In the genomic region with DNA sequence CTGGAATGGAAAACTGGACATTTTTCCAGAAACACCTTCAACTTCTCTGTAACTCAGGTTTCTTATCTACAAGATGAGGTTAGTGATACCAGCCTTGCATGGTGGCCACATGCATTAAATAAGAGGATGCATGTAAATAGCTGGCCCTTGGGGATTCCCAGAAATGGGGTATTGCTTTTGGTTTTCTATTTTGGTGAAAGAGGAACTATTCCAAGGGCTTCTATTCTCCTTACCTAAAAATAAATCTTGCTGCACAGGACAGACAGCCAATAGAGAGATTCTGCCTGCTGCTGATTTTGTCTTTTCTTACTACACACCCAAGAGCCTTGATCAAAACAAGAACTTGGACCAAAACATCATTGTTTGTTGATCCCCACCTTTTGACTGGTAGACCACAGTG, we compare ENCODE assay signal across 14 cellular contexts.
DNase-seq lines count a peak whose midpoint lies in the region; ATAC-seq and TF ChIP-seq lines count a peak whose summit lies in the region.
"Had no signal": no experiment of that assay in that cellular context is flagged by ENCODE, and none has a peak within 500 bp of the region (broad histone marks: within the 10 kb centered on the region; RNA-seq: fewer than 3 reads in every experiment).

No MANE protein-coding gene starts in this region.

- CTCF ChIA-PET in WTC11 (lab: Charles Lee), result no interaction called here
- CTCF ChIA-PET in activated CD4-positive, alpha-beta memory T cell treated with anti-CD3 and anti-CD28 coated beads, Interleukin-2, amount 10 ng/mL, durations not matched to agents 7 days and 5 days (lab: Charles Lee), result no interaction called here

- TF ChIP-seq CTCF in WTC11 (IDR thresholded peaks at IDR 0.05), result no peak

- DNase-seq in NOMO-1 treated with DMSO at 0.1 percent for 48 hours (lab: John Stamatoyannopoulos, UW; ENCODE audit: unreplicated experiment) (peak; percentile 15), NOMO-1 treated with dmso at 0.1 percent for 144 hours (lab: John Stamatoyannopoulos, UW; ENCODE audit: unreplicated experiment) (no peak), DMS79 (lab: John Stamatoyannopoulos, UW) (no peak), WTC11 (ENCODE audit: low spot score) (no peak)
- no peak for DNase-seq in activated T-helper 2 cell treated with anti-CD3 and anti-CD28 coated beads, Interferon-gamma antibody, Interleukin-2, Interleukin-4, amounts not matched to agents 10 μg/mL and 5 μg/mL and 100 μg/mL, durations not matched to agents 14 hours and 24 hours and 36 hours (ENCODE audit: low spot score)
- DNase-seq in activated CD4-positive, alpha-beta memory T cell treated with anti-CD3 and anti-CD28 coated beads, Interleukin-2, amount 10 ng/mL, durations not matched to agents 7 days and 5 days, result no peak
- DNase-seq: activated CD8-positive, alpha-beta T cell treated with anti-CD3 and anti-CD28 coated beads, Interleukin-2, amount 10 ng/mL, durations not matched to agents 7 days and 5 days; DMS79 treated with DMSO at 0.1 percent for 48 hours; GM23248; left lung; NCI-H1694; PC-9 had no signal

- peaks cover 15% of the 10 kb centered on the region for H3K36me3 Mint-ChIP-seq in WTC11
- no peaks in the 10 kb centered on the region for H3K36me3 Mint-ChIP-seq in activated T-helper 2 cell treated with anti-CD3 and anti-CD28 coated beads, Interferon-gamma antibody, Interleukin-2, Interleukin-4, amounts not matched to agents 10 μg/mL and 5 μg/mL and 100 μg/mL, durations not matched to agents 14 hours and 24 hours and 36 hours (ENCODE audit: low read depth)
- no peaks in the 10 kb centered on the region for H3K36me3 Mint-ChIP-seq in activated CD4-positive, alpha-beta memory T cell treated with anti-CD3 and anti-CD28 coated beads, Interleukin-2, amount 10 ng/mL, durations not matched to agents 7 days and 5 days (ENCODE audit: low read depth)

- POLR2A ChIA-PET in WTC11 (lab: Charles Lee), result no interaction called here
- POLR2A ChIA-PET in activated CD4-positive, alpha-beta memory T cell treated with anti-CD3 and anti-CD28 coated beads, Interleukin-2, amount 10 ng/mL, durations not matched to agents 7 days and 5 days (lab: Charles Lee), result no interaction called here

- ATAC-seq in HG02571 (IDR thresholded peaks at IDR 0.05; ENCODE audit: unreplicated experiment) (peak; percentile 61), HG03439 (IDR thresholded peaks at IDR 0.05; ENCODE audit: unreplicated experiment) (peak; percentile 73), WTC11 (no peak)
- ATAC-seq: activated CD8-positive, alpha-beta T cell treated with anti-CD3 and anti-CD28 coated beads, Interleukin-2, amount 10 ng/mL, durations not matched to agents 7 days and 5 days; left lung had no signal

- peaks cover 23% of the 10 kb centered on the region for H3K9me3 Mint-ChIP-seq in WTC11
- peaks cover 18% of the 10 kb centered on the region for H3K9me3 Mint-ChIP-seq in activated T-helper 2 cell treated with anti-CD3 and anti-CD28 coated beads, Interferon-gamma antibody, Interleukin-2, Interleukin-4, amounts not matched to agents 10 μg/mL and 5 μg/mL and 100 μg/mL, durations not matched to agents 14 hours and 24 hours and 36 hours
- peaks cover 18% of the 10 kb centered on the region for H3K9me3 Mint-ChIP-seq in activated CD4-positive, alpha-beta memory T cell treated with anti-CD3 and anti-CD28 coated beads, Interleukin-2, amount 10 ng/mL, durations not matched to agents 7 days and 5 days

- H3K27me3 Mint-ChIP-seq in WTC11 (ENCODE audit: low read depth), result no peaks in the 10 kb centered on the region; the same call in 1 of the 2 replicates
- H3K27me3 Mint-ChIP-seq in activated T-helper 2 cell treated with anti-CD3 and anti-CD28 coated beads, Interferon-gamma antibody, Interleukin-2, Interleukin-4, amounts not matched to agents 10 μg/mL and 5 μg/mL and 100 μg/mL, durations not matched to agents 14 hours and 24 hours and 36 hours (ENCODE audit: low read depth), result peaks cover 4% of the 10 kb centered on the region
- H3K27me3 Mint-ChIP-seq in activated CD4-positive, alpha-beta memory T cell treated with anti-CD3 and anti-CD28 coated beads, Interleukin-2, amount 10 ng/mL, durations not matched to agents 7 days and 5 days, result no peaks in the 10 kb centered on the region

- H3K27ac Mint-ChIP-seq in WTC11, result no peak overlapping the region
- H3K27ac Mint-ChIP-seq in activated T-helper 2 cell treated with anti-CD3 and anti-CD28 coated beads, Interferon-gamma antibody, Interleukin-2, Interleukin-4, amounts not matched to agents 10 μg/mL and 5 μg/mL and 100 μg/mL, durations not matched to agents 14 hours and 24 hours and 36 hours, result no peak overlapping the region
- H3K27ac Mint-ChIP-seq in activated CD4-positive, alpha-beta memory T cell treated with anti-CD3 and anti-CD28 coated beads, Interleukin-2, amount 10 ng/mL, durations not matched to agents 7 days and 5 days, result no peak overlapping the region
- H3K27ac Mint-ChIP-seq: activated CD8-positive, alpha-beta T cell treated with anti-CD3 and anti-CD28 coated beads, Interleukin-2, amount 10 ng/mL, durations not matched to agents 7 days and 5 days had no signal

- H3K4me3 Mint-ChIP-seq in WTC11, result no peak overlapping the region
- no peak overlapping the region for H3K4me3 Mint-ChIP-seq in activated T-helper 2 cell treated with anti-CD3 and anti-CD28 coated beads, Interferon-gamma antibody, Interleukin-2, Interleukin-4, amounts not matched to agents 10 μg/mL and 5 μg/mL and 100 μg/mL, durations not matched to agents 14 hours and 24 hours and 36 hours (ENCODE audit: low read depth)
- H3K4me3 Mint-ChIP-seq in activated CD4-positive, alpha-beta memory T cell treated with anti-CD3 and anti-CD28 coated beads, Interleukin-2, amount 10 ng/mL, durations not matched to agents 7 days and 5 days, result no peak overlapping the region
- H3K4me3 Mint-ChIP-seq: activated CD8-positive, alpha-beta T cell treated with anti-CD3 and anti-CD28 coated beads, Interleukin-2, amount 10 ng/mL, durations not matched to agents 7 days and 5 days had no signal

- no peaks in the 10 kb centered on the region for H3K4me1 Mint-ChIP-seq in WTC11
- H3K4me1 Mint-ChIP-seq in activated T-helper 2 cell treated with anti-CD3 and anti-CD28 coated beads, Interferon-gamma antibody, Interleukin-2, Interleukin-4, amounts not matched to agents 10 μg/mL and 5 μg/mL and 100 μg/mL, durations not matched to agents 14 hours and 24 hours and 36 hours (ENCODE audit: low read depth), result peaks cover 5% of the 10 kb centered on the region
- H3K4me1 Mint-ChIP-seq in activated CD4-positive, alpha-beta memory T cell treated with anti-CD3 and anti-CD28 coated beads, Interleukin-2, amount 10 ng/mL, durations not matched to agents 7 days and 5 days, result no peaks in the 10 kb centered on the region

- intact Hi-C loops in activated T-helper 2 cell treated with anti-CD3 and anti-CD28 coated beads, Interferon-gamma antibody, Interleukin-2, Interleukin-4, amounts not matched to agents 10 μg/mL and 5 μg/mL and 100 μg/mL, durations not matched to agents 14 hours and 24 hours and 36 hours (cut with micrococcal nuclease), result no loop called here

TF ChIP-seq in WTC11, 78 proteins besides CTCF, POLR2A, EP300 and RAD21:
- TF ChIP-seq JAZF1 (CRISPR knock-in tag; IDR thresholded peaks at IDR 0.05), result no peak
